Comparison of ENCODE assay signal across 34 cellular contexts in the genomic region with DNA sequence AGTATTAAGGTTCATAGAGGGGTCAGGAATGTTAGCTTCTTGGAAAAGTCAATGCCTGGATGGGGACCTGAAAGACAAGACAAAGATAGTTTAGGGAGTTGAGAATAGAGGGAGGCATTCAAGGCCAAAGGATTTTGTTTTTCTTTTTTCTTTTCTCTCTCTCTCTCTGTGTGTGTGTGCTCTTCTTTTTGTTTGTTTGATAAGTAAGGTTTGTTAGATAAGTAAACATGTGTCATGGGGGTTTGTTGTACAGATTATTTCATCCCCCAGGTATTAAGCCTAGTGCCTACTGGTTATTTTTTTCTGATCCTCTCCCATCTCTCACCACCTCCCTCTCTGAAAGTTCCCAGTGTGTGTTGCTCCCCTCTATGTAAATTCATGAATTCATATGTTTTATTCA.
"Had no signal": no experiment of that assay in that cellular context is flagged by ENCODE, and none has a peak within 500 bp of the region (broad histone marks: within the 10 kb centered on the region; RNA-seq: fewer than 3 reads in every experiment).

No MANE protein-coding gene starts in this region.

- H3K4me3 ChIP-seq: ascending aorta, cardiac muscle cell, MG63, Peyer's patch had no signal

- DNase-seq: activated CD4-positive, alpha-beta T cell treated with anti-CD3 and anti-CD28 coated beads for 1 hour; activated CD4-positive, alpha-beta T cell treated with anti-CD3 and anti-CD28 coated beads for 48 hours; activated CD4-positive, alpha-beta T cell treated with anti-CD3 and anti-CD28 coated beads, Interleukin-2, amount 50 U/mL, for 4 hours; activated CD4-positive, CD25-positive, alpha-beta regulatory T cell; activated CD8-positive, alpha-beta T cell treated with anti-CD3 and anti-CD28 coated beads, Interleukin-2, amount 10 ng/mL, durations not matched to agents 7 days and 5 days; activated effector memory CD4-positive, alpha-beta T cell treated with anti-CD3 and anti-CD28 coated beads, Interleukin-2, amount 50 U/mL, for 16 hours; activated naive CD4-positive, alpha-beta T cell; activated T-cell treated with anti-CD3 and anti-CD28 coated beads, Interleukin-2, amount 50 U/mL, for 4 hours; amniotic stem cell; Kasumi-1; KG1; MG63; NCI-H1048; NCI-H1105 treated with DMSO at 0.1 percent for 48 hours; NCI-H1436; NCI-H1694; NCI-H2029; NCI-H345; NCI-H524 treated with DMSO at 0.1 percent for 48 hours; NK-92 treated with Interleukin-12 subunit alpha and Interleukin-12 subunit beta, amount 100 ng/mL, for 24 hours; PC-3; Peyer's patch; RPMI8226; SIG-M5; SW 1271; T-helper 1 cell; T1000; WERI-Rb-1 had no signal

- H3K9me3 Mint-ChIP-seq: activated T-cell treated with anti-CD3 and anti-CD28 coated beads, Interleukin-2, amount 50 U/mL, for 4 hours; activated T-helper 1 cell treated with anti-CD3 and anti-CD28 coated beads, Interleukin-12 subunit alpha, Interleukin-12 subunit beta, Interleukin-2, Interleukin-4 antibody, amounts not matched to agents 30 ng/mL and 10 ng/mL and 1 ng/mL, durations not matched to agents 14 hours and 24 hours and 36 hours; central memory CD8-positive, alpha-beta T cell had no signal

- H3K27ac ChIP-seq: ascending aorta, cardiac muscle cell, Peyer's patch, WERI-Rb-1 had no signal

- H3K9me3 ChIP-seq: ascending aorta, MG63, Peyer's patch had no signal

- H3K27me3 ChIP-seq: ascending aorta, cardiac muscle cell, MG63, Peyer's patch had no signal

- H3K27ac Mint-ChIP-seq: activated CD8-positive, alpha-beta T cell treated with anti-CD3 and anti-CD28 coated beads, Interleukin-2, amount 10 ng/mL, durations not matched to agents 7 days and 5 days; activated T-helper 1 cell treated with anti-CD3 and anti-CD28 coated beads, Interleukin-12 subunit alpha, Interleukin-12 subunit beta, Interleukin-2, Interleukin-4 antibody, amounts not matched to agents 30 ng/mL and 10 ng/mL and 1 ng/mL, durations not matched to agents 14 hours and 24 hours and 36 hours had no signal

- ATAC-seq: activated CD8-positive, alpha-beta T cell treated with anti-CD3 and anti-CD28 coated beads, Interleukin-2, amount 10 ng/mL, durations not matched to agents 7 days and 5 days; activated naive CD4-positive, alpha-beta T cell treated with anti-CD3 and anti-CD28 coated beads, Interleukin-2, amount 50 U/mL, for 72 hours; activated T-cell treated with anti-CD3 and anti-CD28 coated beads, Interleukin-2, amount 50 U/mL, for 4 hours; PC-3; SK-N-SH treated with all-trans-retinoic acid at 6 μM for 48 hours had no signal

- H3K4me3 Mint-ChIP-seq: activated CD8-positive, alpha-beta T cell treated with anti-CD3 and anti-CD28 coated beads, Interleukin-2, amount 10 ng/mL, durations not matched to agents 7 days and 5 days; activated T-cell treated with anti-CD3 and anti-CD28 coated beads, Interleukin-2, amount 50 U/mL, for 4 hours; activated T-helper 1 cell treated with anti-CD3 and anti-CD28 coated beads, Interleukin-12 subunit alpha, Interleukin-12 subunit beta, Interleukin-2, Interleukin-4 antibody, amounts not matched to agents 30 ng/mL and 10 ng/mL and 1 ng/mL, durations not matched to agents 14 hours and 24 hours and 36 hours; central memory CD8-positive, alpha-beta T cell had no signal

- H3K27me3 Mint-ChIP-seq: central memory CD8-positive, alpha-beta T cell had no signal

- H3K4me1 ChIP-seq: Peyer's patch had no signal

- H3K36me3 ChIP-seq: ascending aorta, cardiac muscle cell, MG63, Peyer's patch, WERI-Rb-1 had no signal
